20 cellular contexts compared by ENCODE assay signal in genomic region chr14:87001333-87001732, GRCh38.
"Had no signal": no experiment of that assay in that cellular context is flagged by ENCODE, and none has a peak within 500 bp of the region (broad histone marks: within the 10 kb centered on the region; RNA-seq: fewer than 3 reads in every experiment).

No MANE protein-coding gene starts in this region.

- H3K27ac ChIP-seq: hepatocyte, left ventricle myocardium inferior, ovary, skin epidermis, stomach, testis, thyroid gland, transverse colon, upper lobe of left lung, vagina had no signal

- H3K4me2 ChIP-seq: hepatocyte had no signal

- H2AFZ ChIP-seq: hepatocyte had no signal

- H3K9me3 ChIP-seq: left ventricle myocardium inferior, ovary, stomach, testis, thyroid gland, transverse colon, upper lobe of left lung, vagina had no signal

- DNase-seq: islet precursor cell; left ventricle myocardium inferior; naive thymus-derived CD8-positive, alpha-beta T cell; nephron progenitor cell; ovary; right cardiac atrium; stimulated activated CD4-positive, alpha-beta T cell treated with anti-CD3 and anti-CD28 coated beads, Interleukin-12 subunit alpha, Interleukin-12 subunit beta, amount 100 ng/mL, for 4 hours; stimulated activated CD4-positive, alpha-beta T cell treated with anti-CD3 and anti-CD28 coated beads, Interleukin-15, amount 100 ng/mL, for 24 hours; stimulated activated CD4-positive, alpha-beta T cell treated with anti-CD3 and anti-CD28 coated beads, Interleukin-2, amount 100 ng/mL, for 24 hours; stimulated activated CD4-positive, alpha-beta T cell treated with anti-CD3 and anti-CD28 coated beads, Interleukin-4, amount 100 ng/mL, for 1 hour; stimulated activated naive B cell treated with anti-CD40 and anti-IgM and Interleukin-4, amounts not matched to agents 10 μg/mL and 1 μg/mL and 100 μg/mL, for 72 hours; stimulated activated naive CD8-positive, alpha-beta T cell treated with anti-CD3 and anti-CD28 coated beads, Interleukin-15, Interleukin-2, amounts not matched to agents 100 U/mL and 50 U/mL, for 24 hours; stomach; testis; thyroid gland; transverse colon; upper lobe of left lung had no signal

- H3K36me3 ChIP-seq: left ventricle myocardium inferior, ovary, stomach, thyroid gland, transverse colon, upper lobe of left lung, vagina had no signal

- H3K27me3 ChIP-seq: hepatocyte, ovary, stomach, testis, thyroid gland, transverse colon, upper lobe of left lung, vagina had no signal

- H3K79me2 ChIP-seq: hepatocyte had no signal

- H3K4me3 ChIP-seq: hepatocyte, left ventricle myocardium inferior, ovary, skin epidermis, stomach, testis, thyroid gland, transverse colon, upper lobe of left lung, vagina had no signal

- H3K4me1 ChIP-seq: left ventricle myocardium inferior, stomach, testis, thyroid gland, transverse colon, upper lobe of left lung, vagina had no signal
